In the genomic region with DNA sequence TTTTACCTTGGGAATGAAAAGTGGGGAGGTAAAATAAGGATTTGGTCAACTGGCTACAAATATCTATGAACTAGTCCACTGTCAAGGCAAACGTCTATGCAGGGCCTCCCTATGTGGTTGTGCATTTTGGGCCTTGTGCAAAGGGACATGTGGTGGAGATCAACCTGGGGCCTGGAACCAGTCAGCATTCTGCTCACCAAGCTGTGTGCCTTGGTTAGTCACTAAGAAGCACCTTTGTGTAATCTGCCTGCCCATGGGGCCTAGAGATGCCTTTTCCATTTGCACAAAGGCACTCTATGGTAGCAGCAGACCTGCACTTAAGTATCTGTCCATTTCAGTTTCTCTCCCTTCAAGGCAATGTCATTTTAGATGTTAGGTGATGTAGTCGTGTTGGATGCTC, we compare ENCODE assay signal across 13 cellular contexts.
DNase-seq lines count a peak whose midpoint lies in the region; ATAC-seq, FAIRE-seq and TF ChIP-seq lines count a peak whose summit lies in the region.
"Had no signal": no experiment of that assay in that cellular context is flagged by ENCODE, and none has a peak within 500 bp of the region (broad histone marks: within the 10 kb centered on the region; RNA-seq: fewer than 3 reads in every experiment).

No MANE protein-coding gene starts in this region.

- H3K27me3 Mint-ChIP-seq in nephron progenitor cell (ENCODE audit: low read depth, poor library complexity): no peaks in the 10 kb centered on the region
- H3K27me3 Mint-ChIP-seq: activated CD8-positive, alpha-beta memory T cell treated with anti-CD3 and anti-CD28 coated beads, Interleukin-2, amount 10 ng/mL, durations not matched to agents 7 days and 5 days had no signal

- H3K36me3 ChIP-seq in right atrium auricular region: no peaks in the 10 kb centered on the region
- H3K36me3 ChIP-seq in bronchial epithelial cell (ENCODE audit: control insufficient read depth, insufficient read depth, low read length): no peaks in the 10 kb centered on the region
- no peaks in the 10 kb centered on the region for H3K36me3 ChIP-seq in uterus

- no peaks in the 10 kb centered on the region for H3K9me3 Mint-ChIP-seq in nephron progenitor cell

- TF ChIP-seq POLR2A in uterus (IDR thresholded peaks at IDR 0.05): no peak

- H3K9me3 ChIP-seq in right atrium auricular region (no peaks in the 10 kb centered on the region), uterus (no peaks in the 10 kb centered on the region)

- no peaks in the 10 kb centered on the region for H3K36me3 Mint-ChIP-seq in nephron progenitor cell (ENCODE audit: low read depth)
- H3K36me3 Mint-ChIP-seq: activated CD8-positive, alpha-beta memory T cell treated with anti-CD3 and anti-CD28 coated beads, Interleukin-2, amount 10 ng/mL, durations not matched to agents 7 days and 5 days had no signal

- H3K27ac Mint-ChIP-seq in nephron progenitor cell: peak overlapping the region; percentile 91
- H3K27ac Mint-ChIP-seq: activated CD8-positive, alpha-beta memory T cell treated with anti-CD3 and anti-CD28 coated beads, Interleukin-2, amount 10 ng/mL, durations not matched to agents 7 days and 5 days had no signal

- H3K27me3 ChIP-seq in right atrium auricular region (no peaks in the 10 kb centered on the region), bronchial epithelial cell (ENCODE audit: control insufficient read depth, insufficient read depth, low read length) (no peaks in the 10 kb centered on the region), uterus (no peaks in the 10 kb centered on the region)

- H3K4me1 Mint-ChIP-seq in nephron progenitor cell: peaks cover 9% of the 10 kb centered on the region

- no peak for TF ChIP-seq CTCF in right atrium auricular region (IDR thresholded peaks at IDR 0.05)
- no peak for TF ChIP-seq CTCF in bronchial epithelial cell (IDR thresholded peaks at IDR 0.05; ENCODE audit: insufficient read depth, low read length, severe bottlenecking)
- no peak for TF ChIP-seq CTCF in nephron progenitor cell (IDR thresholded peaks at IDR 0.05)
- no peak for TF ChIP-seq CTCF in uterus (IDR thresholded peaks at IDR 0.05)

- peaks cover 0 to 45% of the 10 kb centered on the region in 2 donors for H3K4me1 ChIP-seq in right atrium auricular region
- H3K4me1 ChIP-seq in uterus: no peaks in the 10 kb centered on the region

- H3K27ac ChIP-seq in right atrium auricular region (peak overlapping the region; percentile 73 to 82), uterus (peak overlapping the region; percentile 73 to 90)

- ATAC-seq in HG03460 (IDR thresholded peaks at IDR 0.05; ENCODE audit: unreplicated experiment): no peak
- ATAC-seq: activated CD8-positive, alpha-beta memory T cell treated with anti-CD3 and anti-CD28 coated beads, Interleukin-2, amount 10 ng/mL, durations not matched to agents 7 days and 5 days had no signal

- H3K4me3 Mint-ChIP-seq in nephron progenitor cell: no peak overlapping the region
- H3K4me3 Mint-ChIP-seq: activated CD8-positive, alpha-beta memory T cell treated with anti-CD3 and anti-CD28 coated beads, Interleukin-2, amount 10 ng/mL, durations not matched to agents 7 days and 5 days had no signal

- intact Hi-C loops in cardiac septum (cut with DNase I) (loop anchor here (2.0 to 5.0 kb wide), 3 partner anchors 63 to 185 kb away; a partner anchor contains a TSS), uterus (cut with DNase I; ENCODE audit: low total_unique reads) (no loop called here)

- H3K4me3 ChIP-seq in right atrium auricular region (no peak overlapping the region), bronchial epithelial cell (ENCODE audit: low read depth, low read length) (no peak overlapping the region), uterus (no peak overlapping the region)

- FAIRE-seq in bronchial epithelial cell (lab: Jason Lieb, UNC): no peak

- DNase-seq in right atrium auricular region (ENCODE audit: low spot score) (no peak), cardiac septum (ENCODE audit: low spot score) (no peak), bronchial epithelial cell (ENCODE audit: low read depth) (peak; percentile 30), nephron progenitor cell (no peak), uterus (no peak), nucleus accumbens (lab: John Stamatoyannopoulos, UW) (no peak), NCI-H146 (lab: John Stamatoyannopoulos, UW) (no peak)
- DNase-seq: activated CD8-positive, alpha-beta memory T cell treated with anti-CD3 and anti-CD28 coated beads, Interleukin-2, amount 10 ng/mL, durations not matched to agents 7 days and 5 days; effector CD8-positive, alpha-beta T cell; NCI-H1417 treated with DMSO at 0.1 percent for 48 hours; NCI-H526 treated with DMSO at 0.1 percent for 48 hours; T-helper 9 cell had no signal
